In genomic region chr3:195255176-195255500, GRCh38 we compare ENCODE assay signal across 15 cellular contexts.
"Had no signal": no experiment of that assay in that cellular context is flagged by ENCODE, and none has a peak within 500 bp of the region (broad histone marks: within the 10 kb centered on the region; RNA-seq: fewer than 3 reads in every experiment).

No MANE protein-coding gene starts in this region.

- DNase-seq: activated CD4-positive, alpha-beta memory T cell treated with anti-CD3 and anti-CD28 coated beads for 36 hours; activated CD4-positive, CD25-positive, alpha-beta regulatory T cell treated with anti-CD3 and anti-CD28 coated beads, Interleukin-2, amount 50 U/mL, for 72 hours; activated naive CD4-positive, alpha-beta T cell treated with anti-CD3 and anti-CD28 coated beads, Interleukin-2, amount 10 ng/mL, durations not matched to agents 7 days and 5 days; cortex of kidney; effector memory CD8-positive, alpha-beta T cell; gastrocnemius medialis; kidney; left ventricle myocardium superior; stimulated activated CD4-positive, alpha-beta T cell treated with anti-CD3 and anti-CD28 coated beads, Interleukin-4, amount 100 ng/mL, for 4 hours; stomach had no signal

- ATAC-seq: activated T-helper 17 cell treated with anti-CD3 and anti-CD28 coated beads, Interleukin-2, amount 50 U/mL, for 72 hours; effector memory CD8-positive, alpha-beta T cell; gastrocnemius medialis; left ventricle myocardium superior; SK-N-SH treated with all-trans-retinoic acid at 6 μM for 48 hours had no signal

- H3K9me3 ChIP-seq: adrenal gland, gastrocnemius medialis, stomach, thoracic aorta had no signal

- H3K27me3 ChIP-seq: adrenal gland, gastrocnemius medialis, stomach had no signal

- H3K27ac ChIP-seq: epithelial cell of prostate, gastrocnemius medialis, thoracic aorta had no signal

- H3K4me3 ChIP-seq: adrenal gland, gastrocnemius medialis, stomach, thoracic aorta had no signal

- H3K36me3 ChIP-seq: adrenal gland, gastrocnemius medialis, stomach, thoracic aorta had no signal
